In the genomic region with DNA sequence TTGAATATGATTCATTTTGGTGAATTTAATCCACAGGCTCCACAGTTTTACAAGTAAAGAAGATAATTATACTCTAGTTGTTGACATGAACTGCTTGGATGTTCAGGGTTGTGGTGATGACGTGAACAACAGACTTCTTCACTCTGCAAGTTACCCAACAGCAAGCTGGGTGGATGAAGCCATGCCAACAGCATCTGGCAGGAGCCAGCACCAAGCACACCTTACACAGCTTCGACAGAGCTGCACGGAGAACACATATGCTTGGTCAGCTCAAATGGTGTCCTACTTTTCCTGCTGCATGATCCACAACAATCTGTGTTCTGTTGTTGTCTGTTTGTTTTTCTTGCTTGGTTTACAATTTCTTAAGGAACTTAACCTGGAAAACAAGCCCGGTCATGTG, we compare ENCODE assay signal across 10 cellular contexts. TPM values are rescaled to one million over a fixed set of nuclear protein-coding genes. Genes with fewer than 3 reads are reported as not detected.
DNase-seq lines count a peak whose midpoint lies in the region; ATAC-seq, FAIRE-seq and TF ChIP-seq lines count a peak whose summit lies in the region.
"Had no signal": no experiment of that assay in that cellular context is flagged by ENCODE, and none has a peak within 500 bp of the region (broad histone marks: within the 10 kb centered on the region; RNA-seq: fewer than 3 reads in every experiment).

No MANE protein-coding gene starts in this region.

- TF ChIP-seq CTCF in AG04449 (IDR thresholded peaks at IDR 0.05; ENCODE audit: insufficient read depth, low read length, missing control alignments) (no peak), fibroblast of the aortic adventitia (IDR thresholded peaks at IDR 0.05; ENCODE audit: insufficient read depth, low read length) (no peak), omental fat pad (IDR thresholded peaks at IDR 0.05) (no peak)

- ATAC-seq in omental fat pad (ENCODE audit: low FRiP score) (peak; percentile 54), HG02970 (IDR thresholded peaks at IDR 0.05; ENCODE audit: low FRiP score, unreplicated experiment) (no peak), GM19397 (IDR thresholded peaks at IDR 0.05; ENCODE audit: unreplicated experiment) (no peak)
- ATAC-seq: effector memory CD8-positive, alpha-beta T cell had no signal

- CTCF ChIA-PET in AG04449 (lab: Yijun Ruan, JAX): interaction anchor here (0.6 to 2.1 kb wide), 13 partner anchors 9 to 334 kb away, joined by 3 to 38 read pairs (median 4); partner anchors contain the start of genes MTURN and NOD1

- POLR2A ChIA-PET in AG04449 (lab: Yijun Ruan, JAX): interaction anchor here (1.0 to 1.7 kb wide), 2 partner anchors 9 to 10 kb away, joined by 3 to 14 read pairs; partner anchors contain the start of gene NOD1

- peak overlapping the region; percentile 10; the same call in 1 of the 2 replicates for H3K4me3 ChIP-seq in AG04449 (ENCODE audit: low read depth, low read length)
- peak overlapping the region; percentile 18 for H3K4me3 ChIP-seq in fibroblast of the aortic adventitia (ENCODE audit: low read depth, low read length)
- H3K4me3 ChIP-seq: BLaER1 had no signal

- FAIRE-seq in GM19239 (lab: Jason Lieb, UNC): no peak

- DNase-seq in AG04449 (ENCODE audit: low read depth, low spot score) (no peak), amniotic epithelial cell (ENCODE audit: low read depth) (peak; percentile 97), fibroblast of the aortic adventitia (ENCODE audit: low read depth) (peak; percentile 83), omental fat pad (ENCODE audit: low spot score) (no peak), NCI-H345 (lab: John Stamatoyannopoulos, UW) (no peak), GM19239 (ENCODE audit: insufficient read length, low spot score) (no peak)
- DNase-seq: effector memory CD8-positive, alpha-beta T cell had no signal

RNA-seq across cellular contexts. Expression of gene NOD1, which starts 9.8 kb away (rescaled TPM):
- total RNA-seq in fibroblast of the aortic adventitia (ENCODE audit: low replicate concordance): 7.5 and 14.8 TPM in 2 replicates
- total RNA-seq in omental fat pad: 10 to 100 TPM; 18.8 to 48.7 (median 33.3) TPM

RNA-seq across cellular contexts. Expression of gene GGCT, which starts 35.8 kb away (rescaled TPM):
- 27.3 and 47.8 TPM in 2 replicates for total RNA-seq in fibroblast of the aortic adventitia (ENCODE audit: low replicate concordance)
- total RNA-seq in omental fat pad: 100 to 1,000 TPM in 2 of 4 donors, 10 to 100 TPM in 2; 33.6 to 210 (median 130) TPM

Comparison
In these comparisons a context has a peak if more than half of its experiments do, and no peak if none do; other contexts are left out.
1. DNase-seq: peak in amniotic epithelial cell (single experiment) and fibroblast of the aortic adventitia (single experiment); none in AG04449 (single experiment), omental fat pad (single experiment), NCI-H345 (single experiment) and GM19239 (single experiment).